Comparison of ENCODE assay signal across 1 cellular context in genomic region chr11:65565624-65566453, GRCh38.
A peak's percentile ranks its signal among the peaks of the same experiment; 100 is the strongest.
TF ChIP-seq lines count a peak whose summit lies in the region.

No MANE protein-coding gene starts in this region.

TF ChIP-seq in GM12878, 131 proteins besides CTCF, POLR2A, EP300 and RAD21:
- TF ChIP-seq WRNIP1 (IDR thresholded peaks at IDR 0.05; ENCODE audit: borderline replicate concordance, low read depth, low read length), result no peak
- TF ChIP-seq SPI1 (IDR thresholded peaks at IDR 0.05; ENCODE audit: borderline replicate concordance, insufficient read depth, low read depth, low read length), result peak; percentile 57
- peak; percentile 54 for TF ChIP-seq ZNF384 (IDR thresholded peaks at IDR 0.05; ENCODE audit: borderline replicate concordance, low read depth, low read length)
